ENCODE assay signal across 8 cellular contexts in the genomic region with DNA sequence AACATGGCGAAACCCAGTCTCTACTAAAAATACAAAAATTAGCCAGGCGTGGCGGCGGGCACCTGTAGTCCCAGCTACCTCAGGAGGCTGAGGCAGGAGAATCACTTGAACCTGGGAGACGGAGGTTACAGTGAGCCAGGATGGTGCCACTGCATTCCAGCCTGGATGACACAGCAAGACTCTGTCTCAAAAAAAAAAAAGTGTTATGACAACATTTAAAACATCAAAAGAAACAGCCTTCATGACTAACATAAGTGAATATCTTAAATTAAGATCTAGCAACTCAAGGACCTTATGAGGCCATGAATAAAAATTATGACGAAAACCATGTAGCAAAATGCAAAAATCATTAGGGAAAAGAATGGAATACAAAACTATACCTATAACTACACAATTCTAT. TPM values are rescaled to one million over a fixed set of nuclear protein-coding genes. Genes with fewer than 3 reads are reported as not detected.
A peak's percentile ranks its signal among the peaks of the same experiment; 100 is the strongest.
DNase-seq lines count a peak whose midpoint lies in the region; ATAC-seq and TF ChIP-seq lines count a peak whose summit lies in the region.
"Not testable (repeated sequence)": the region's sequence is repeated elsewhere in the genome, so short reads cannot be mapped to it uniquely, and the experiment has no call there.

No MANE protein-coding gene starts in this region.

- not testable (repeated sequence) for TF ChIP-seq CTCF in RWPE1 (conservative IDR thresholded peaks at IDR 0.05; ENCODE audit: low read depth); MCF 10A (IDR thresholded peaks at IDR 0.05; ENCODE audit: unreplicated experiment); gastrocnemius medialis (IDR thresholded peaks at IDR 0.05 in 4 of 5, conservative IDR thresholded peaks at IDR 0.05 in 1 of 5)

- H3K36me3 Mint-ChIP-seq in activated naive CD4-positive, alpha-beta T cell treated with anti-CD3 and anti-CD28 coated beads, Interleukin-2, amount 50 U/mL, for 24 hours = not testable (repeated sequence)
- H3K36me3 Mint-ChIP-seq in MCF 10A (ENCODE audit: insufficient read depth, unreplicated experiment) = peaks cover 45% of the 10 kb centered on the region

- H3K79me2 ChIP-seq in GM23248 (ENCODE audit: insufficient read depth) = peaks cover 93% of the 10 kb centered on the region

- not testable (repeated sequence) for ATAC-seq in gastrocnemius medialis

- in situ Hi-C loops in Caki2 (cut with HindIII; ENCODE audit: low pct_unique_long_range_greater_than_20kb, low sequenced_read_pairs); GM23248 (cut with MboI); gastrocnemius medialis (cut with MboI; ENCODE audit: low sequenced_read_pairs in 4 of 4): not testable (repeated sequence)

- H3K9me3 Mint-ChIP-seq in activated naive CD4-positive, alpha-beta T cell treated with anti-CD3 and anti-CD28 coated beads, Interleukin-2, amount 50 U/mL, for 24 hours; MCF 10A (ENCODE audit: unreplicated experiment): not testable (repeated sequence)

- 94 to 95% methylated on average over 6 of the region's 6 CpGs for WGBS in GM23248 (ENCODE audit: low coverage in 1 of 2, low lambda C conversion rate in 2 of 2, missing lambda C conversion rate in 2 of 2), 2 experiments

- DNase-seq in Caki2 (ENCODE audit: low read depth) (peak; percentile 22), GM23248 (peak; percentile 34), M059J (ENCODE audit: low read depth) (peak; percentile 49), kidney tubule cell (ENCODE audit: low spot score) (peak; percentile 27)
- not testable (repeated sequence) for DNase-seq in RWPE1 (ENCODE audit: low spot score); MCF 10A (ENCODE audit: unreplicated experiment); gastrocnemius medialis

- not testable (repeated sequence) for H3K27me3 Mint-ChIP-seq in activated naive CD4-positive, alpha-beta T cell treated with anti-CD3 and anti-CD28 coated beads, Interleukin-2, amount 50 U/mL, for 24 hours; MCF 10A (ENCODE audit: insufficient read depth, unreplicated experiment)

- H3K9me2 ChIP-seq in GM23248 (ENCODE audit: insufficient read depth) = not testable (repeated sequence)

- not testable (repeated sequence) for H3K4me2 ChIP-seq in GM23248 (ENCODE audit: unreplicated experiment)

- BruUV-seq in MCF 10A (replicated peaks; lab: Mats Ljungman, UMichigan) = not testable (repeated sequence)

- intact Hi-C loops in MCF 10A (cut with micrococcal nuclease); gastrocnemius medialis (cut with DNase I; ENCODE audit: low total_unique reads): not testable (repeated sequence)

- not testable (repeated sequence) for H3K9me3 ChIP-seq in GM23248 (ENCODE audit: low read depth); gastrocnemius medialis

- H3K27ac Mint-ChIP-seq in activated naive CD4-positive, alpha-beta T cell treated with anti-CD3 and anti-CD28 coated beads, Interleukin-2, amount 50 U/mL, for 24 hours = peak overlapping the region; percentile 13
- H3K27ac Mint-ChIP-seq in MCF 10A (ENCODE audit: low read depth, unreplicated experiment) = peak overlapping the region; percentile 31

- CTCF ChIA-PET in RWPE1 (lab: Yijun Ruan, JAX) = not testable (repeated sequence)
- CTCF ChIA-PET in MCF 10A (lab: Yijun Ruan, JAX) = interaction anchor here (0.6 kb wide), 1 partner anchor 119 kb away, joined by 3 read pairs; no protein-coding TSS in a partner anchor

- H3K9ac ChIP-seq in GM23248 = not testable (repeated sequence)

- not testable (repeated sequence) for TF ChIP-seq POLR2A in gastrocnemius medialis (IDR thresholded peaks at IDR 0.05)

- not testable (repeated sequence) for H3K4me3 Mint-ChIP-seq in activated naive CD4-positive, alpha-beta T cell treated with anti-CD3 and anti-CD28 coated beads, Interleukin-2, amount 50 U/mL, for 24 hours; MCF 10A (ENCODE audit: unreplicated experiment)

- peaks cover 22% of the 10 kb centered on the region for H3K4me1 ChIP-seq in GM23248 (ENCODE audit: insufficient read depth)
- peaks cover 24 to 26% of the 10 kb centered on the region in 2 donors for H3K4me1 ChIP-seq in gastrocnemius medialis

- not testable (repeated sequence) for H3K27me3 ChIP-seq in GM23248 (replicated peaks; ENCODE audit: insufficient read depth); gastrocnemius medialis

- H3K4me3 ChIP-seq in GM23248, gastrocnemius medialis: not testable (repeated sequence)

- H3K27ac ChIP-seq in GM23248 = not testable (repeated sequence)
- H3K27ac ChIP-seq in RWPE1 = peak overlapping the region; percentile 39
- peak overlapping the region in 3 of 4 donors; percentile 48 to 72 (median 56) for H3K27ac ChIP-seq in gastrocnemius medialis

- H3K36me3 ChIP-seq in GM23248 (ENCODE audit: low read depth); gastrocnemius medialis: not testable (repeated sequence)

- peaks cover 24% of the 10 kb centered on the region for H3K4me1 Mint-ChIP-seq in activated naive CD4-positive, alpha-beta T cell treated with anti-CD3 and anti-CD28 coated beads, Interleukin-2, amount 50 U/mL, for 24 hours
- peaks cover 13% of the 10 kb centered on the region for H3K4me1 Mint-ChIP-seq in MCF 10A (ENCODE audit: insufficient read depth, unreplicated experiment)

- not testable (repeated sequence) for H2AFZ ChIP-seq in GM23248

- POLR2A ChIA-PET in RWPE1 (lab: Yijun Ruan, JAX; ENCODE audit: low non-redundant PET) = not testable (repeated sequence)
- POLR2A ChIA-PET in MCF 10A (lab: Yijun Ruan, JAX) = interaction anchor here (0.6 to 1.1 kb wide), 3 partner anchors 8 to 26 kb away, joined by 3 read pairs; no protein-coding TSS in a partner anchor

- not testable (repeated sequence) for H4K20me1 ChIP-seq in GM23248 (ENCODE audit: insufficient read depth)

- H3F3A ChIP-seq in GM23248 (ENCODE audit: insufficient read depth) = peaks cover 15% of the 10 kb centered on the region; the same call in 1 of the 2 replicates

RNA-seq across cellular contexts. Expression of a gene that starts 19.6 kb away (rescaled TPM):
- total RNA-seq in Caki2 (2014; rRNA removed; shearing (Covaris generic); ENCODE audit: low replicate concordance) = 0.35 and 0.41 TPM in 2 replicates
- 2.9 and 3.0 TPM in 2 replicates for total RNA-seq in GM23248 (2014; rRNA removed; shearing (Covaris generic))
- 1.7 and 3.0 TPM in 2 replicates for polyA plus RNA-seq in GM23248 (2016; fragmentation: Nextera tagmentation; extraction: Ambion mirVana)
- total RNA-seq in M059J (2014; rRNA removed; shearing (Covaris generic)) = 1.1 and 3.0 TPM in 2 replicates
- total RNA-seq in MCF 10A (2022) (3.7 and 5.4 TPM in 2 replicates), gastrocnemius medialis (1 to 10 TPM; 1.1 to 4.7 (median 3.4) TPM)

RNA-seq across cellular contexts. Expression of a gene that starts 26.7 kb away (rescaled TPM):
- total RNA-seq in Caki2 (2014; rRNA removed; shearing (Covaris generic); ENCODE audit: low replicate concordance) = 29.2 and 50.3 TPM in 2 replicates
- total RNA-seq in GM23248 (2014; rRNA removed; shearing (Covaris generic)) = 23.5 and 27.5 TPM in 2 replicates
- 30.1 and 31.8 TPM in 2 replicates for polyA plus RNA-seq in GM23248 (2016; fragmentation: Nextera tagmentation; extraction: Ambion mirVana)
- 63.9 and 67.0 TPM in 2 replicates for total RNA-seq in M059J (2014; rRNA removed; shearing (Covaris generic))
- total RNA-seq in MCF 10A (2022) (40.7 and 41.7 TPM in 2 replicates), gastrocnemius medialis (10 to 100 TPM; 49.4 to 80.6 (median 73.6) TPM)

RNA-seq across cellular contexts. Expression of a gene that starts 37.5 kb away (rescaled TPM):
- total RNA-seq in Caki2 (2014; rRNA removed; shearing (Covaris generic); ENCODE audit: low replicate concordance) = 39.9 and 44.8 TPM in 2 replicates
- 25.0 and 29.3 TPM in 2 replicates for total RNA-seq in GM23248 (2014; rRNA removed; shearing (Covaris generic))
- polyA plus RNA-seq in GM23248 (2016; fragmentation: Nextera tagmentation; extraction: Ambion mirVana) = 37.7 and 38.9 TPM in 2 replicates
- total RNA-seq in M059J (2014; rRNA removed; shearing (Covaris generic)) = 25.1 and 36.6 TPM in 2 replicates
- total RNA-seq in MCF 10A (2022) = 21.5 and 37.2 TPM in 2 replicates
- 10 to 100 TPM in 3 of 4 donors, 1 to 10 TPM in 1; 8.7 to 15.0 (median 13.4) TPM for total RNA-seq in gastrocnemius medialis
